In the genomic region with DNA sequence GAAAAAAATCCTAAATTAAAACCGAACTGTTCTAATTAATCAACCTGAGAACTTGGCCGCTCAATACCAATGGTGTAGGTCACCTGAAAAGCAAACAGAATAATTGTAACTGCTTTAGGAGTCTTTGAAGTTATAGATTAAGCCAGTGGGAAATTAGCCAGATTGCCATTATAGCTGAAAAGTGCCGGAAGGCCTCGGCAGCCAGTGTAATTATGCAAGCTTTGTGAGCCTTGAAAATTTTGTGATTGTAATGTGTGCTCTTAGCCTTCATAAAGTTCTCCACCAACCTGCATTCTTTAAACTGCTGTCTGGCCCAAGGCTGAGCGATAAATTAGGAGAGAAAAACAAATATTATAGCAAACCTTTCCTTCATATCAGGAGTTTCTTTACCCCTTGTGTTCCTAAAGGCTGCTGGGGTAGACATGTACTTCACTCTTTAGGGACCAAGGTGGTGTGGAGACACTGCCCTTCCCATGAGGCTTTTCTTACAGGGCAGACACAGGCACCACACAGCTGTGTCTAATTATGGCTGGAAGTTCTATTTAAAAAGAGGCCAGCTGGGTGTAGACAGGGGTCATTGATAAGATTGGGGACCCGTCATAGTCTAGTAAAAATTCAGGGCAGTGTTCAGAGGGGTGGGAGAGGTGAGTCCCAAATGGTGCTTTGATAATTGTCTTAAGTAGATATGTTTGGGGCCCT, we compare ENCODE assay signal across 20 cellular contexts.
"Had no signal": no experiment of that assay in that cellular context is flagged by ENCODE, and none has a peak within 500 bp of the region (broad histone marks: within the 10 kb centered on the region; RNA-seq: fewer than 3 reads in every experiment).

No MANE protein-coding gene starts in this region.

- H3K27me3 Mint-ChIP-seq: activated CD4-positive, alpha-beta T cell treated with anti-CD3 and anti-CD28 coated beads, Interleukin-2, amount 10 ng/mL, durations not matched to agents 7 days and 5 days; activated naive CD8-positive, alpha-beta T cell; memory B cell; naive B cell; stimulated activated naive CD8-positive, alpha-beta T cell treated with anti-CD3 and anti-CD28 coated beads, Interleukin-15, amount 100 ng/mL, for 72 hours had no signal

- H3K4me1 Mint-ChIP-seq: activated CD4-positive, alpha-beta T cell treated with anti-CD3 and anti-CD28 coated beads, Interleukin-2, amount 10 ng/mL, durations not matched to agents 7 days and 5 days; memory B cell; naive B cell; neural crest cell; stimulated activated naive CD8-positive, alpha-beta T cell treated with anti-CD3 and anti-CD28 coated beads, Interleukin-15, amount 100 ng/mL, for 72 hours had no signal

- H3K36me3 Mint-ChIP-seq: activated naive CD8-positive, alpha-beta T cell; memory B cell; naive B cell; stimulated activated effector memory CD8-positive, alpha-beta T cell treated with anti-CD3 and anti-CD28 coated beads, Interleukin-12 subunit alpha, Interleukin-12 subunit beta, amount 100 ng/mL, for 72 hours had no signal

- H3K9me3 ChIP-seq: esophagus muscularis mucosa, suprapubic skin, tibial nerve had no signal

- H3K4me3 Mint-ChIP-seq: activated CD4-positive, alpha-beta T cell treated with anti-CD3 and anti-CD28 coated beads, Interleukin-2, amount 10 ng/mL, durations not matched to agents 7 days and 5 days; activated CD8-positive, alpha-beta T cell treated with anti-CD3 and anti-CD28 coated beads, Interleukin-2, amount 10 ng/mL, durations not matched to agents 7 days and 5 days; activated naive CD8-positive, alpha-beta T cell; activated T-helper 1 cell treated with anti-CD3 and anti-CD28 coated beads, Interleukin-12 subunit alpha, Interleukin-12 subunit beta, Interleukin-2, Interleukin-4 antibody, amounts not matched to agents 30 ng/mL and 10 ng/mL and 1 ng/mL, durations not matched to agents 14 hours and 24 hours and 36 hours; memory B cell; naive B cell; neural crest cell; stimulated activated effector memory CD8-positive, alpha-beta T cell treated with anti-CD3 and anti-CD28 coated beads, Interleukin-12 subunit alpha, Interleukin-12 subunit beta, amount 100 ng/mL, for 72 hours; stimulated activated naive CD8-positive, alpha-beta T cell treated with anti-CD3 and anti-CD28 coated beads, Interleukin-15, amount 100 ng/mL, for 72 hours had no signal

- ATAC-seq: activated CD4-positive, CD25-positive, alpha-beta regulatory T cell treated with anti-CD3 and anti-CD28 coated beads, Interleukin-2, amount 50 U/mL, for 24 hours; activated CD8-positive, alpha-beta T cell treated with anti-CD3 and anti-CD28 coated beads, Interleukin-2, amount 10 ng/mL, durations not matched to agents 7 days and 5 days; right cardiac atrium; stimulated activated effector memory CD8-positive, alpha-beta T cell treated with anti-CD3 and anti-CD28 coated beads, Interleukin-12 subunit alpha, Interleukin-12 subunit beta, amount 100 ng/mL, for 72 hours; stimulated activated naive CD8-positive, alpha-beta T cell treated with anti-CD3 and anti-CD28 coated beads, Interleukin-15, amount 100 ng/mL, for 72 hours had no signal

- DNase-seq: activated CD4-positive, alpha-beta T cell treated with anti-CD3 and anti-CD28 coated beads, Interleukin-2, amount 10 ng/mL, durations not matched to agents 7 days and 5 days; activated CD8-positive, alpha-beta T cell treated with anti-CD3 and anti-CD28 coated beads, Interleukin-2, amount 10 ng/mL, durations not matched to agents 7 days and 5 days; cerebellar nuclear complex; hypothalamus; naive B cell; occipital lobe; stimulated activated CD4-positive, alpha-beta T cell treated with anti-CD3 and anti-CD28 coated beads, Interleukin-1b, Interleukin-23, amount 100 ng/mL, for 48 hours; stimulated activated naive CD8-positive, alpha-beta T cell treated with anti-CD3 and anti-CD28 coated beads, Interleukin-15, amount 100 ng/mL, for 72 hours; SW 1271; T-helper 2 cell had no signal

- H3K27ac Mint-ChIP-seq: activated CD4-positive, alpha-beta T cell treated with anti-CD3 and anti-CD28 coated beads, Interleukin-2, amount 10 ng/mL, durations not matched to agents 7 days and 5 days; activated CD8-positive, alpha-beta T cell treated with anti-CD3 and anti-CD28 coated beads, Interleukin-2, amount 10 ng/mL, durations not matched to agents 7 days and 5 days; activated naive CD8-positive, alpha-beta T cell; activated T-helper 1 cell treated with anti-CD3 and anti-CD28 coated beads, Interleukin-12 subunit alpha, Interleukin-12 subunit beta, Interleukin-2, Interleukin-4 antibody, amounts not matched to agents 30 ng/mL and 10 ng/mL and 1 ng/mL, durations not matched to agents 14 hours and 24 hours and 36 hours; memory B cell; naive B cell; stimulated activated effector memory CD8-positive, alpha-beta T cell treated with anti-CD3 and anti-CD28 coated beads, Interleukin-12 subunit alpha, Interleukin-12 subunit beta, amount 100 ng/mL, for 72 hours; stimulated activated naive CD8-positive, alpha-beta T cell treated with anti-CD3 and anti-CD28 coated beads, Interleukin-15, amount 100 ng/mL, for 72 hours had no signal
